23 cellular contexts compared by ENCODE assay signal in the genomic region with DNA sequence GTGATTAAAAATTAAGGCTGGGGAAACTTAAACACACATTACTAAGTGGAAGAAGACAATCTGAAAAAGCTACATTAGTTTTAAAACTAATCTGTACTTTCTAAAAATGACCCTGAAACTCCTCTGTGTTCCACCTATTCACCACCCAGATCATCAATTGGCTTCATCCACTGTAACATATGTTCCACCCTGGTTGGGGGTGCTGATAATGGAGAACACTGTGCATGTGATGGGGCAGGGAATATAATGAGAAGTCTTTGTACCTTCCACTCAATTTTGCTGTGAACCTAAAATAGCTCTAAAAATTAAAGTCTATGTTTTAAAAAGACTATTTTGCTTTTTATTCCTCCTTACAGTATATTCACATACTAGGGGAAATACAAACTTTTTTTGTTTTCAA.
"Had no signal": no experiment of that assay in that cellular context is flagged by ENCODE, and none has a peak within 500 bp of the region (broad histone marks: within the 10 kb centered on the region; RNA-seq: fewer than 3 reads in every experiment).

No MANE protein-coding gene starts in this region.

- H3K27me3 Mint-ChIP-seq: IgD-negative memory B cell, T-cell had no signal

- H3K27ac ChIP-seq: HL-60, KMS-11, RWPE1 had no signal

- H3K4me1 Mint-ChIP-seq: IgD-negative memory B cell had no signal

- H3K36me3 Mint-ChIP-seq: IgD-negative memory B cell had no signal

- ATAC-seq: K562, Panc1, T-cell had no signal

- H3K27ac Mint-ChIP-seq: T-cell had no signal

- H3K4me3 Mint-ChIP-seq: IgD-negative memory B cell, T-cell had no signal

- H3K9me3 Mint-ChIP-seq: IgD-negative memory B cell, T-cell had no signal

- DNase-seq: Kasumi-1, MM.1S, NCI-H1092 treated with DMSO at 0.1 percent for 48 hours, NCI-H1436, NCI-H187, NCI-H2029, NCI-H2081 treated with DMSO at 0.1 percent for 48 hours, NCI-H2171, NCI-H226, NCI-H446, NCI-H510A, NCI-H524 treated with DMSO at 0.1 percent for 48 hours, PC-3, SHP77, SK-N-SH, SW 1271, T-cell had no signal
